In genomic region chr5:142844881-142845280, GRCh38 we compare ENCODE assay signal across 10 cellular contexts.
DNase-seq lines count a peak whose midpoint lies in the region; ATAC-seq and TF ChIP-seq lines count a peak whose summit lies in the region.
"Had no signal": no experiment of that assay in that cellular context is flagged by ENCODE, and none has a peak within 500 bp of the region (broad histone marks: within the 10 kb centered on the region; RNA-seq: fewer than 3 reads in every experiment).

No MANE protein-coding gene starts in this region.

- DNase-seq in CD8-positive, alpha-beta T cell, result no peak
- DNase-seq in MM.1S (no peak), sigmoid colon (no peak), AG08396 (ENCODE audit: low spot score) (no peak), SHP77 treated with DMSO at 0.1 percent for 48 hours (lab: John Stamatoyannopoulos, UW) (no peak)
- DNase-seq in effector memory CD8-positive, alpha-beta T cell, result no peak
- DNase-seq: central memory CD4-positive, alpha-beta T cell; DND-41; NCI-H82 had no signal

- no peak overlapping the region for H3K27ac ChIP-seq in CD8-positive, alpha-beta T cell (ENCODE audit: low read depth, low read length)
- peak overlapping the region; percentile 76; the same call in 1 of the 2 replicates for H3K27ac ChIP-seq in MM.1S (ENCODE audit: low read length)
- peak overlapping the region in 3 of 4 donors; percentile 32 to 51 (median 42) for H3K27ac ChIP-seq in sigmoid colon

- intact Hi-C loops in CD8-positive, alpha-beta T cell (cut with DNase I, micrococcal nuclease), result loop anchor here in 1 of 2 experiments (2.0 kb wide), 1 partner anchor 22 kb away; no protein-coding TSS in a partner anchor
- intact Hi-C loops in sigmoid colon (cut with DNase I), result no loop called here

- no peak for TF ChIP-seq EP300 in sigmoid colon (IDR thresholded peaks at IDR 0.05)

- no peaks in the 10 kb centered on the region for H3K9me3 Mint-ChIP-seq in CD8-positive, alpha-beta T cell
- H3K9me3 Mint-ChIP-seq in effector memory CD8-positive, alpha-beta T cell, result no peaks in the 10 kb centered on the region

- TF ChIP-seq CTCF in CD8-positive, alpha-beta T cell (IDR thresholded peaks at IDR 0.05), result no peak
- no peak for TF ChIP-seq CTCF in MM.1S (IDR thresholded peaks at IDR 0.05; ENCODE audit: low read length)
- TF ChIP-seq CTCF in sigmoid colon (IDR thresholded peaks at IDR 0.05), result no peak

- POLR2A ChIA-PET in CD8-positive, alpha-beta T cell (lab: Charles Lee), result interaction anchor here (0.7 to 2.1 kb wide), 6 partner anchors 9 to 681 kb away, joined by 3 to 9 read pairs (median 4); partner anchors contain the start of gene ARHGAP26

- CTCF ChIA-PET in CD8-positive, alpha-beta T cell (lab: Charles Lee), result interaction anchor here (0.7 to 2.4 kb wide), 10 partner anchors 9 to 132 kb away, joined by 3 to 12 read pairs (median 4); partner anchors contain the start of gene ARHGAP26

- no peak overlapping the region for H3K4me3 ChIP-seq in CD8-positive, alpha-beta T cell (ENCODE audit: low read depth, low read length)
- H3K4me3 ChIP-seq in MM.1S (ENCODE audit: low read length) (no peak overlapping the region), sigmoid colon (no peak overlapping the region)

- no peaks in the 10 kb centered on the region for H3K27me3 Mint-ChIP-seq in CD8-positive, alpha-beta T cell (ENCODE audit: low read depth)
- H3K27me3 Mint-ChIP-seq in effector memory CD8-positive, alpha-beta T cell, result no peaks in the 10 kb centered on the region

- H3K9ac ChIP-seq in MM.1S (ENCODE audit: low read length), result peak overlapping the region; percentile 4; the same call in 1 of the 2 replicates

- 67 to 69% methylated on average over 7 of the region's 7 CpGs for WGBS in sigmoid colon, 2 donors

- H3K4me1 ChIP-seq in CD8-positive, alpha-beta T cell (ENCODE audit: insufficient read depth, low read length), result peaks cover 24% of the 10 kb centered on the region
- peaks cover 22% of the 10 kb centered on the region for H3K4me1 ChIP-seq in MM.1S (ENCODE audit: low read length)
- peaks cover 0 to 59% (median 53%) of the 10 kb centered on the region in 4 donors for H3K4me1 ChIP-seq in sigmoid colon

- peaks cover 89% of the 10 kb centered on the region for H3K4me1 Mint-ChIP-seq in CD8-positive, alpha-beta T cell (ENCODE audit: low read depth)
- peaks cover 69 to 82% of the 10 kb centered on the region in 2 donors for H3K4me1 Mint-ChIP-seq in effector memory CD8-positive, alpha-beta T cell (ENCODE audit: low read depth in 2 of 2)

- H3K4me2 ChIP-seq in MM.1S (ENCODE audit: low read depth, low read length), result peak overlapping the region; percentile 37; the same call in 1 of the 2 replicates

- H3K27me3 ChIP-seq in CD8-positive, alpha-beta T cell (ENCODE audit: insufficient read depth, low read length), result no peaks in the 10 kb centered on the region
- H3K27me3 ChIP-seq in MM.1S (replicated peaks; ENCODE audit: insufficient read depth, low read length), result no peaks in the 10 kb centered on the region
- no peaks in the 10 kb centered on the region for H3K27me3 ChIP-seq in sigmoid colon

- 0 out of 2 replicates have a peak, but pooled peaks cover 4% of the 10 kb centered on the region for H3K79me2 ChIP-seq in MM.1S (ENCODE audit: low read length)

- peak overlapping the region; percentile 92 for H3K27ac Mint-ChIP-seq in CD8-positive, alpha-beta T cell
- H3K27ac Mint-ChIP-seq in effector memory CD8-positive, alpha-beta T cell, result peak overlapping the region; percentile 16 to 79

- no peaks in the 10 kb centered on the region for H3K9me3 ChIP-seq in CD8-positive, alpha-beta T cell (ENCODE audit: low read length)
- no peaks in the 10 kb centered on the region for H3K9me3 ChIP-seq in MM.1S (replicated peaks; ENCODE audit: insufficient read depth, low read length)
- no peaks in the 10 kb centered on the region for H3K9me3 ChIP-seq in sigmoid colon

- H3K9me2 ChIP-seq in MM.1S (replicated peaks; ENCODE audit: insufficient read depth, low read length), result no peaks in the 10 kb centered on the region

- ATAC-seq in CD8-positive, alpha-beta T cell, result no peak
- no peak for ATAC-seq in effector memory CD8-positive, alpha-beta T cell (replicated peaks)
- ATAC-seq in HG03520 (IDR thresholded peaks at IDR 0.05; ENCODE audit: unreplicated experiment), result no peak

- H2AFZ ChIP-seq in MM.1S (ENCODE audit: low read length), result peak overlapping the region; percentile 24; the same call in 1 of the 2 replicates

- no peak for TF ChIP-seq POLR2A in sigmoid colon (IDR thresholded peaks at IDR 0.05)

- peaks cover 10% of the 10 kb centered on the region for H3F3A ChIP-seq in MM.1S (ENCODE audit: insufficient read depth, low read length)

- H3K36me3 ChIP-seq in CD8-positive, alpha-beta T cell (ENCODE audit: insufficient read depth, low read length), result no peaks in the 10 kb centered on the region
- no peaks in the 10 kb centered on the region for H3K36me3 ChIP-seq in MM.1S (replicated peaks; ENCODE audit: insufficient read depth, low read length)
- no peaks in the 10 kb centered on the region for H3K36me3 ChIP-seq in sigmoid colon

- no peaks in the 10 kb centered on the region for H4K20me1 ChIP-seq in MM.1S (ENCODE audit: insufficient read depth, low read length)

- H3K4me3 Mint-ChIP-seq in CD8-positive, alpha-beta T cell, result peak overlapping the region; percentile 57
- peak overlapping the region; percentile 44 to 68 for H3K4me3 Mint-ChIP-seq in effector memory CD8-positive, alpha-beta T cell

- H3K36me3 Mint-ChIP-seq in CD8-positive, alpha-beta T cell, result no peaks in the 10 kb centered on the region
- peaks cover 12% of the 10 kb centered on the region for H3K36me3 Mint-ChIP-seq in effector memory CD8-positive, alpha-beta T cell (ENCODE audit: insufficient read depth)
